ENCODE assay signal across 19 cellular contexts in the genomic region with DNA sequence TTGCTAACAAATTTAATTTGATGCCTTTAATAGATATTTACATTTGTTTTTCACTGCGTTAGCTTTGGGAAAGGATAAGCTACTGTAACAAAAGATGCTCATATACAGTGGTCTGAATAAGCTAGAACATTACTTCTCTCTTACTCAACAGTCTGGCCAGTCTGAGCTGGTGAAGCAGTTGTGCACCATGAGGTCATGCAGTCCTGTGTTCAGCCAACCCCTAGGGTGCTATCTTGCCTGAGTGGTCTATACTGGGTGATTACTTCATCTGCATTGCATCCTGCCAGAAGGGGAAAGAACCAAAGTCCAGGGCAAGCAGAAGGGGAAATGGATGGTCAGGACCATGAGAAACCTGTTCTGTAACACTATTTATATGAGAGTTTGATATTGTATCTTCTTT. TPM values are rescaled to one million over a fixed set of nuclear protein-coding genes. Genes with fewer than 3 reads are reported as not detected.
DNase-seq lines count a peak whose midpoint lies in the region; ATAC-seq and TF ChIP-seq lines count a peak whose summit lies in the region.
"Had no signal": no experiment of that assay in that cellular context is flagged by ENCODE, and none has a peak within 500 bp of the region (broad histone marks: within the 10 kb centered on the region; RNA-seq: fewer than 3 reads in every experiment).

No MANE protein-coding gene starts in this region.

- POLR2A ChIA-PET in CD8-positive, alpha-beta T cell (lab: Charles Lee): no interaction called here

- peaks cover 13% of the 10 kb centered on the region for H3K36me3 ChIP-seq in CD8-positive, alpha-beta T cell (ENCODE audit: insufficient read depth, low read length)
- H3K36me3 ChIP-seq: uterus had no signal

- H3K4me1 Mint-ChIP-seq in CD8-positive, alpha-beta T cell (ENCODE audit: low read depth): peaks cover 3% of the 10 kb centered on the region
- H3K4me1 Mint-ChIP-seq: naive B cell had no signal

- H3K9me3 Mint-ChIP-seq in CD8-positive, alpha-beta T cell: no peaks in the 10 kb centered on the region
- H3K9me3 Mint-ChIP-seq: activated naive CD8-positive, alpha-beta T cell treated with anti-CD3 and anti-CD28 coated beads for 36 hours; central memory CD8-positive, alpha-beta T cell; naive B cell had no signal

- peak overlapping the region; percentile 12 for H3K27ac Mint-ChIP-seq in CD8-positive, alpha-beta T cell
- H3K27ac Mint-ChIP-seq: activated naive CD8-positive, alpha-beta T cell treated with anti-CD3 and anti-CD28 coated beads for 36 hours; progenitor cell of endocrine pancreas had no signal

- H3K4me3 Mint-ChIP-seq in CD8-positive, alpha-beta T cell: no peak overlapping the region
- H3K4me3 Mint-ChIP-seq: activated naive CD8-positive, alpha-beta T cell treated with anti-CD3 and anti-CD28 coated beads for 36 hours; central memory CD8-positive, alpha-beta T cell; naive B cell had no signal

- CTCF ChIA-PET in CD8-positive, alpha-beta T cell (lab: Charles Lee): interaction anchor here (1.3 kb wide), 1 partner anchor 296 kb away, joined by 3 read pairs; no protein-coding TSS in a partner anchor

- no peak for TF ChIP-seq CTCF in CD8-positive, alpha-beta T cell (IDR thresholded peaks at IDR 0.05)
- TF ChIP-seq CTCF in epithelial cell of proximal tubule (conservative IDR thresholded peaks at IDR 0.05; ENCODE audit: low read depth, low read length): no peak
- TF ChIP-seq CTCF in GM10266 (IDR thresholded peaks at IDR 0.05; ENCODE audit: control insufficient read depth, insufficient read depth, low read depth, missing control alignments): no peak

- DNase-seq in CD8-positive, alpha-beta T cell: no peak
- DNase-seq in NCI-H226 (peak; percentile 52), epithelial cell of proximal tubule (ENCODE audit: low read depth) (peak; percentile 63), kidney glomerular epithelial cell (lab: John Stamatoyannopoulos, UW) (peak; percentile 29), GM10266 (ENCODE audit: extremely low spot score) (no peak), NCI-H526 (lab: John Stamatoyannopoulos, UW) (no peak), NCI-H82 (lab: John Stamatoyannopoulos, UW) (no peak)
- no peak for DNase-seq in effector CD4-positive, alpha-beta T cell
- DNase-seq: activated CD4-positive, alpha-beta T cell treated with anti-CD3 and anti-CD28 coated beads, Interleukin-2, amount 50 U/mL, for 1 hour; activated naive CD8-positive, alpha-beta T cell treated with anti-CD3 and anti-CD28 coated beads for 36 hours; activated T-cell treated with anti-CD3 and anti-CD28 coated beads, Interleukin-2, amount 50 U/mL, for 1 hour; Caco-2; naive B cell; stimulated activated CD4-positive, alpha-beta T cell treated with anti-CD3 and anti-CD28 coated beads, Interleukin-15, amount 100 ng/mL, for 24 hours; uterus had no signal

- intact Hi-C loops in CD8-positive, alpha-beta T cell (cut with DNase I, micrococcal nuclease): no loop called here

- no peaks in the 10 kb centered on the region for H3K4me1 ChIP-seq in CD8-positive, alpha-beta T cell (ENCODE audit: insufficient read depth, low read length)
- H3K4me1 ChIP-seq: Caco-2, HAP-1, uterus had no signal

- no peaks in the 10 kb centered on the region for H3K27me3 Mint-ChIP-seq in CD8-positive, alpha-beta T cell (ENCODE audit: low read depth)
- H3K27me3 Mint-ChIP-seq: activated naive CD8-positive, alpha-beta T cell treated with anti-CD3 and anti-CD28 coated beads for 36 hours; central memory CD8-positive, alpha-beta T cell; naive B cell; progenitor cell of endocrine pancreas had no signal

- no peak for ATAC-seq in CD8-positive, alpha-beta T cell

- H3K36me3 Mint-ChIP-seq in CD8-positive, alpha-beta T cell: peaks cover 64% of the 10 kb centered on the region

- no peaks in the 10 kb centered on the region for H3K27me3 ChIP-seq in CD8-positive, alpha-beta T cell (ENCODE audit: insufficient read depth, low read length)
- H3K27me3 ChIP-seq: uterus had no signal

- H3K9me3 ChIP-seq in CD8-positive, alpha-beta T cell (ENCODE audit: low read length): no peaks in the 10 kb centered on the region
- H3K9me3 ChIP-seq: Caco-2, HAP-1, uterus had no signal

- H3K4me3 ChIP-seq in CD8-positive, alpha-beta T cell (ENCODE audit: low read depth, low read length): no peak overlapping the region
- H3K4me3 ChIP-seq in epithelial cell of proximal tubule (ENCODE audit: low read depth, low read length): no peak overlapping the region
- H3K4me3 ChIP-seq: HAP-1, SK-N-MC, uterus had no signal

- no peak overlapping the region for H3K27ac ChIP-seq in CD8-positive, alpha-beta T cell (ENCODE audit: low read depth, low read length)
- H3K27ac ChIP-seq: SK-N-MC, uterus had no signal

RNA-seq across cellular contexts. Expression of gene ERCC5, which starts 31.5 kb away (rescaled TPM):
- 100 to 1,000 TPM; 109 to 121 TPM for total RNA-seq in CD8-positive, alpha-beta T cell
- 39.4 and 43.0 TPM in 2 replicates for total RNA-seq in epithelial cell of proximal tubule

Comparison
In these comparisons a context has a peak if more than half of its experiments do, and no peak if none do; other contexts are left out.
1. DNase-seq: peak in NCI-H226 (single experiment), epithelial cell of proximal tubule (single experiment) and kidney glomerular epithelial cell (single experiment); none in CD8-positive, alpha-beta T cell (0 of 7), GM10266 (single experiment), effector CD4-positive, alpha-beta T cell (single experiment), NCI-H526 (0 of 2) and NCI-H82 (single experiment).